ENCODE assay signal across 1 cellular context in genomic region chr4:114264452-114264851, GRCh38.
TF ChIP-seq lines count a peak whose summit lies in the region.

No MANE protein-coding gene starts in this region.

TF ChIP-seq in IMR-90, 13 proteins besides CTCF, POLR2A, EP300 and RAD21:
- no peak for TF ChIP-seq CEBPB (IDR thresholded peaks at IDR 0.05; ENCODE audit: low read depth, low read length)
- no peak for TF ChIP-seq MAFK (IDR thresholded peaks at IDR 0.05; ENCODE audit: low read depth, low read length)
- no peak for TF ChIP-seq FOS (IDR thresholded peaks at IDR 0.05; ENCODE audit: low read depth, low read length)
- no peak for TF ChIP-seq USF2 (IDR thresholded peaks at IDR 0.05; ENCODE audit: low read depth, low read length)
- TF ChIP-seq BHLHE40 (IDR thresholded peaks at IDR 0.05; ENCODE audit: low read depth, low read length): no peak
- TF ChIP-seq ELK1 (IDR thresholded peaks at IDR 0.05; ENCODE audit: borderline replicate concordance, low read depth, low read length): no peak
- TF ChIP-seq NFE2L2 (IDR thresholded peaks at IDR 0.05; ENCODE audit: low read depth, low read length): no peak
- no peak for TF ChIP-seq RFX5 (IDR thresholded peaks at IDR 0.05; ENCODE audit: low read depth, low read length)
- TF ChIP-seq MAZ (IDR thresholded peaks at IDR 0.05; ENCODE audit: borderline replicate concordance, low read depth, low read length): no peak
- TF ChIP-seq CHD1 (IDR thresholded peaks at IDR 0.05; ENCODE audit: low read depth, low read length): no peak
- no peak for TF ChIP-seq MXI1 (IDR thresholded peaks at IDR 0.05; ENCODE audit: borderline replicate concordance, low read depth, low read length)
- TF ChIP-seq RCOR1 (IDR thresholded peaks at IDR 0.05; ENCODE audit: insufficient replicate concordance, low read length): no peak
- TF ChIP-seq SMC3 (IDR thresholded peaks at IDR 0.05; ENCODE audit: low read depth, low read length): no peak
